17 cellular contexts compared by ENCODE assay signal in the genomic region with DNA sequence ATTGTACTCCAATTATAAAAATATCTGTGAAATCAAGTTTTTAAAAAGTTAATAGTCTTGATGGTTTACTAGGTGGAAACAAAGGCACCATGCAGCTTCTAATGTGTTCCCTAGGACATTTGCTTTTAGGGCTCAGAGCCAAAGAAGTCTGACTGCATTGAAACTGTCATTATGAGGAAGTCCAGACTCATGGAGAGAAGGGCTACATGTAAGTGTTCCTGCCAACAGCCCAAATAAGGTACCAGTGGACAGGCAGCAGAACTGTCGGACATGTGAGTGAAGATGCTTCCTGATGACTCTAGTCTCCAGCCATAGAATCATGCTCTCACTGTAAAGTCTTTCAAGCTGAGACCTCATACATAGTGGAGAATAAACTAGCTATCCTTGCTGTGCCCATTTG.
"Had no signal": no experiment of that assay in that cellular context is flagged by ENCODE, and none has a peak within 500 bp of the region (broad histone marks: within the 10 kb centered on the region; RNA-seq: fewer than 3 reads in every experiment).

No MANE protein-coding gene starts in this region.

- H3K9me3 ChIP-seq: left lung, psoas muscle, thoracic aorta had no signal

- H3K4me3 ChIP-seq: left lung, psoas muscle, spleen, thoracic aorta had no signal

- H3K27ac ChIP-seq: left lung, psoas muscle, spleen, thoracic aorta had no signal

- H3K4me1 ChIP-seq: left lung, psoas muscle, spleen had no signal

- H3K27me3 ChIP-seq: left lung, spleen had no signal

- ATAC-seq: left lung; psoas muscle; sciatic nerve; stimulated activated naive CD8-positive, alpha-beta T cell treated with anti-CD3 and anti-CD28 coated beads, Interleukin-15, amount 100 ng/mL, for 72 hours had no signal

- FAIRE-seq: endothelial cell of umbilical vein, frontal cortex had no signal

- DNase-seq: activated CD4-positive, alpha-beta T cell treated with anti-CD3 and anti-CD28 coated beads, Interleukin-2, amount 10 ng/mL, durations not matched to agents 7 days and 5 days; activated CD8-positive, alpha-beta memory T cell treated with anti-CD3 and anti-CD28 coated beads for 24 hours; activated naive CD8-positive, alpha-beta T cell treated with anti-CD3 and anti-CD28 coated beads for 36 hours; cerebellar nuclear complex; effector CD8-positive, alpha-beta T cell; islet precursor cell; left lung; nephron progenitor cell; occipital lobe; psoas muscle; spleen; stimulated activated CD4-positive, alpha-beta T cell treated with anti-CD3 and anti-CD28 coated beads, Interleukin-1b, Interleukin-23, amount 100 ng/mL, for 48 hours; stimulated activated naive CD8-positive, alpha-beta T cell treated with anti-CD3 and anti-CD28 coated beads, Interleukin-15, amount 100 ng/mL, for 72 hours had no signal
